ENCODE assay signal across 8 cellular contexts in genomic region chr9:127449332-127449966, GRCh38. TPM values are rescaled to one million over a fixed set of nuclear protein-coding genes. Genes with fewer than 3 reads are reported as not detected.
A peak's percentile ranks its signal among the peaks of the same experiment; 100 is the strongest.
DNase-seq lines count a peak whose midpoint lies in the region; ATAC-seq, FAIRE-seq and TF ChIP-seq lines count a peak whose summit lies in the region.

No MANE protein-coding gene starts in this region.

- WGBS in esophagus, 2 donors = 37 to 40% methylated on average over 5 of the region's 5 CpGs

- peak; percentile 59; the same call in 1 of the 2 replicates for TF ChIP-seq POLR2A in GM12891 (IDR thresholded peaks at IDR 0.05; ENCODE audit: low read depth, low read length)

- DNase-seq in GM12891 (ENCODE audit: insufficient read length, low spot score) (no peak), RWPE2 (ENCODE audit: low spot score) (no peak), hypothalamus (lab: John Stamatoyannopoulos, UW) (no peak), KG1 (lab: John Stamatoyannopoulos, UW) (no peak)

- no peak overlapping the region for H3K9ac ChIP-seq in rectal smooth muscle tissue (ENCODE audit: low read length)

- peak; percentile 40 for FAIRE-seq in GM12891 (lab: Jason Lieb, UNC)

- no peak for ATAC-seq in RWPE2 (ENCODE audit: low read depth)
- ATAC-seq in GM19397 (IDR thresholded peaks at IDR 0.05; ENCODE audit: unreplicated experiment) = no peak
- no peak for ATAC-seq in GM18858 (IDR thresholded peaks at IDR 0.05; ENCODE audit: unreplicated experiment)

- H3K9me3 ChIP-seq in RWPE2 (ENCODE audit: severe bottlenecking) (no peaks in the 10 kb centered on the region), esophagus (ENCODE audit: control insufficient read depth in 2 of 2, insufficient read depth in 1 of 2, low read depth in 1 of 2, low read length in 1 of 2) (peaks cover 0 to 3% of the 10 kb centered on the region in 2 donors)

- H3K4me1 ChIP-seq in RWPE2 (ENCODE audit: insufficient read depth, poor library complexity, severe bottlenecking) (no peaks in the 10 kb centered on the region), esophagus (ENCODE audit: control insufficient read depth in 2 of 2, insufficient read depth in 2 of 2, low read length in 1 of 2) (peaks cover 0 to 13% of the 10 kb centered on the region in 2 donors), rectal smooth muscle tissue (ENCODE audit: control insufficient read depth, insufficient read depth, low read length) (peaks cover 11% of the 10 kb centered on the region)

- H3K4me3 ChIP-seq in RWPE2 (ENCODE audit: severe bottlenecking) (peak overlapping the region; percentile 89), esophagus (ENCODE audit: low read depth in 1 of 2, low read length in 2 of 2) (peak overlapping the region; percentile 90 to 93), rectal smooth muscle tissue (ENCODE audit: low read length) (peak overlapping the region; percentile 89)

- H3K27me3 ChIP-seq in RWPE2 (ENCODE audit: insufficient read depth, poor library complexity, severe bottlenecking) (no peaks in the 10 kb centered on the region), esophagus (ENCODE audit: control insufficient read depth in 1 of 2, insufficient read depth in 2 of 2, low read length in 2 of 2) (no peaks in the 10 kb centered on the region), rectal smooth muscle tissue (ENCODE audit: control insufficient read depth, insufficient read depth, low read length) (no peaks in the 10 kb centered on the region)

- H3K27ac ChIP-seq in RWPE2 (ENCODE audit: poor library complexity, severe bottlenecking) = peak overlapping the region; percentile 96
- H3K27ac ChIP-seq in esophagus (ENCODE audit: low read depth in 2 of 2, low read length in 1 of 2) = peak overlapping the region; percentile 78 to 94
- peak overlapping the region; percentile 50 for H3K27ac ChIP-seq in rectal smooth muscle tissue (ENCODE audit: low read depth, low read length)

- peaks cover 75% of the 10 kb centered on the region for H3K36me3 ChIP-seq in RWPE2 (ENCODE audit: low read depth)
- peaks cover 14 to 33% of the 10 kb centered on the region in 2 donors for H3K36me3 ChIP-seq in esophagus (ENCODE audit: control insufficient read depth in 2 of 2, insufficient read depth in 2 of 2, low read length in 1 of 2)
- peaks cover 30% of the 10 kb centered on the region for H3K36me3 ChIP-seq in rectal smooth muscle tissue (ENCODE audit: control insufficient read depth, insufficient read depth, low read length)

- TF ChIP-seq CTCF in RWPE2 (IDR thresholded peaks at IDR 0.05; ENCODE audit: poor library complexity, severe bottlenecking) = no peak

TF ChIP-seq in GM12891, 5 proteins besides CTCF, POLR2A, EP300 and RAD21:
- TF ChIP-seq SPI1 (IDR thresholded peaks at IDR 0.05; ENCODE audit: low read depth, low read length) (no peak), POU2F2 (IDR thresholded peaks at IDR 0.05; ENCODE audit: low read depth, low read length) (peak; percentile 27; the same call in 1 of the 2 replicates)

RNA-seq across cellular contexts. Expression of gene RPL12, which starts 1.8 kb away (rescaled TPM):
- 4,932 TPM for polyA plus RNA-seq in GM12891 (2012; ENCODE audit: low read depth, missing spikeins)
- 1,000 to 10,000 TPM; 3,023 to 3,281 TPM for polyA plus RNA-seq in esophagus

RNA-seq across cellular contexts. Expression of gene LRSAM1, which starts 1.9 kb away (rescaled TPM):
- polyA plus RNA-seq in GM12891 (2012; ENCODE audit: low read depth, missing spikeins) = 13.1 TPM
- polyA plus RNA-seq in esophagus = 10 to 100 TPM; 10.7 to 17.5 TPM

RNA-seq across cellular contexts. Expression of gene ZNF79, which starts 25.3 kb away (rescaled TPM):
- 4.2 TPM for polyA plus RNA-seq in GM12891 (2012; ENCODE audit: low read depth, missing spikeins)
- polyA plus RNA-seq in esophagus = 1 to 10 TPM; 2.3 to 2.5 TPM

RNA-seq across cellular contexts. Expression of gene SLC2A8, which starts 52.5 kb away (rescaled TPM):
- 2.9 TPM for polyA plus RNA-seq in GM12891 (2012; ENCODE audit: low read depth, missing spikeins)
- 10 to 100 TPM; 10.3 to 12.2 TPM for polyA plus RNA-seq in esophagus
